ENCODE assay signal across 8 cellular contexts in genomic region chr12:53345486-53346195, GRCh38. TPM values are rescaled to one million over a fixed set of nuclear protein-coding genes. Genes with fewer than 3 reads are reported as not detected.
A peak's percentile ranks its signal among the peaks of the same experiment; 100 is the strongest.
DNase-seq lines count a peak whose midpoint lies in the region; ATAC-seq and TF ChIP-seq lines count a peak whose summit lies in the region.

No MANE protein-coding gene starts in this region.

- H3K27ac ChIP-seq in iPS-20b (ENCODE audit: low read length) (no peak overlapping the region), thoracic aorta (peak overlapping the region; percentile 74 to 79)

- H3K9me3 Mint-ChIP-seq in activated naive CD8-positive, alpha-beta T cell treated with anti-CD3 and anti-CD28 coated beads, Interleukin-2, amount 50 U/mL, for 24 hours: no peaks in the 10 kb centered on the region

- H3K4me3 ChIP-seq in iPS-20b (ENCODE audit: low read length) (peak overlapping the region; percentile 90), thoracic aorta (peak overlapping the region; percentile 97)

- H3K36me3 Mint-ChIP-seq in activated naive CD8-positive, alpha-beta T cell treated with anti-CD3 and anti-CD28 coated beads, Interleukin-2, amount 50 U/mL, for 24 hours (ENCODE audit: low read depth): no peaks in the 10 kb centered on the region

- H3K27me3 ChIP-seq in iPS-20b (ENCODE audit: insufficient read depth, low read length) (peaks cover 33% of the 10 kb centered on the region), thoracic aorta (replicated peaks; ENCODE audit: insufficient read depth) (no peaks in the 10 kb centered on the region)

- H3K27ac Mint-ChIP-seq in activated naive CD8-positive, alpha-beta T cell treated with anti-CD3 and anti-CD28 coated beads, Interleukin-2, amount 50 U/mL, for 24 hours: no peak overlapping the region

- no peak for ATAC-seq in activated naive CD8-positive, alpha-beta T cell treated with anti-CD3 and anti-CD28 coated beads, Interleukin-2, amount 50 U/mL, for 24 hours
- ATAC-seq in thoracic aorta (ENCODE audit: insufficient number of reproducible peaks, low FRiP score, low read depth): no peak
- no peak for ATAC-seq in HG02623 (IDR thresholded peaks at IDR 0.05; ENCODE audit: unreplicated experiment)
- no peak for ATAC-seq in GM18517 (IDR thresholded peaks at IDR 0.05; ENCODE audit: unreplicated experiment)

- H3K36me3 ChIP-seq in iPS-20b (ENCODE audit: insufficient read depth, low read depth, low read length) (no peaks in the 10 kb centered on the region), thoracic aorta (no peaks in the 10 kb centered on the region)

- H3K4me1 Mint-ChIP-seq in activated naive CD8-positive, alpha-beta T cell treated with anti-CD3 and anti-CD28 coated beads, Interleukin-2, amount 50 U/mL, for 24 hours: peaks cover 17% of the 10 kb centered on the region

- peak overlapping the region; percentile 92 for H3K4me3 Mint-ChIP-seq in activated naive CD8-positive, alpha-beta T cell treated with anti-CD3 and anti-CD28 coated beads, Interleukin-2, amount 50 U/mL, for 24 hours

- peaks cover 5% of the 10 kb centered on the region; the same call in 1 of the 2 replicates for H3K4me1 ChIP-seq in iPS-20b (ENCODE audit: insufficient read depth, low read length)
- peaks cover 4 to 12% of the 10 kb centered on the region in 2 donors for H3K4me1 ChIP-seq in thoracic aorta (ENCODE audit: control insufficient read depth in 1 of 2, low read depth in 2 of 2)

- TF ChIP-seq CTCF in thoracic aorta (IDR thresholded peaks at IDR 0.05): no peak

- H3K9me3 ChIP-seq in iPS-20b (ENCODE audit: insufficient read depth, low read depth, low read length): no peaks in the 10 kb centered on the region
- no peaks in the 10 kb centered on the region for H3K9me3 ChIP-seq in thoracic aorta

- H3K27me3 Mint-ChIP-seq in activated naive CD8-positive, alpha-beta T cell treated with anti-CD3 and anti-CD28 coated beads, Interleukin-2, amount 50 U/mL, for 24 hours: peaks cover 3% of the 10 kb centered on the region

- H3K9ac ChIP-seq in iPS-20b (ENCODE audit: low read depth, low read length): peak overlapping the region; percentile 71; the same call in 1 of the 2 replicates

- DNase-seq in activated CD8-positive, alpha-beta memory T cell treated with anti-CD3 and anti-CD28 coated beads for 24 hours: peak; percentile 62
- DNase-seq in activated CD8-positive, alpha-beta memory T cell treated with anti-CD3 and anti-CD28 coated beads, Interleukin-2, amount 50 U/mL, for 48 hours: no peak
- no peak for DNase-seq in activated naive CD8-positive, alpha-beta T cell treated with anti-CD3 and anti-CD28 coated beads, Interleukin-2, amount 50 U/mL, for 24 hours
- DNase-seq in thoracic aorta (ENCODE audit: low spot score): no peak
- DNase-seq in A172 (ENCODE audit: low spot score): no peak

RNA-seq across cellular contexts. Expression of gene SP7, which starts 9.5 kb away (rescaled TPM):
- total RNA-seq in thoracic aorta: not detected
- 0.05 TPM in 1 of 2 replicates, not detected in the other for total RNA-seq in A172 (2014; rRNA removed; shearing (Covaris generic))

RNA-seq across cellular contexts. Expression of gene AAAS, which starts 24.2 kb away (rescaled TPM):
- total RNA-seq in thoracic aorta: 10 to 100 TPM; 43.2 to 64.2 TPM
- 48.4 and 62.9 TPM in 2 replicates for total RNA-seq in A172 (2014; rRNA removed; shearing (Covaris generic))

RNA-seq across cellular contexts. Expression of gene SP1, which starts 34.3 kb away (rescaled TPM):
- 10 to 100 TPM; 50.9 to 65.6 TPM for total RNA-seq in thoracic aorta
- 30.2 and 32.8 TPM in 2 replicates for total RNA-seq in A172 (2014; rRNA removed; shearing (Covaris generic))

RNA-seq across cellular contexts. Expression of gene MYG1, which starts 46.1 kb away (rescaled TPM):
- total RNA-seq in thoracic aorta: 10 to 100 TPM; 23.4 to 49.4 TPM
- total RNA-seq in A172 (2014; rRNA removed; shearing (Covaris generic)): 65.1 and 74.0 TPM in 2 replicates

RNA-seq across cellular contexts. Expression of gene PFDN5, which starts 50.3 kb away (rescaled TPM):
- total RNA-seq in thoracic aorta: 100 to 1,000 TPM; 305 to 445 TPM
- 407 and 456 TPM in 2 replicates for total RNA-seq in A172 (2014; rRNA removed; shearing (Covaris generic))
